Comparison of ENCODE assay signal across 7 cellular contexts in genomic region chr17:29180051-29180787, GRCh38. TPM values are rescaled to one million over a fixed set of nuclear protein-coding genes. Genes with fewer than 3 reads are reported as not detected.
DNase-seq lines count a peak whose midpoint lies in the region; ATAC-seq and TF ChIP-seq lines count a peak whose summit lies in the region.

TSS of gene MYO18A (minus strand) at chr17:29180398. CDS start at chr17:29166940, 13,458 bp downstream.

- H3K27me3 ChIP-seq in mammary epithelial cell (ENCODE audit: insufficient read depth, low read length) (no peaks in the 10 kb centered on the region), smooth muscle cell (ENCODE audit: low read depth) (no peaks in the 10 kb centered on the region)

- H2AFZ ChIP-seq in mammary epithelial cell (ENCODE audit: low read depth, low read length) (peak within 1 kb of the TSS; percentile 98), smooth muscle cell (ENCODE audit: low read depth) (peak within 1 kb of the TSS; percentile 95)

- DNase-seq in NCI-H2107 (lab: John Stamatoyannopoulos, UW) = peak; percentile 56
- DNase-seq in mammary epithelial cell = peak; percentile 78
- peak; percentile 92 for DNase-seq in iPS-NIHi7 (ENCODE audit: extremely low spot score)
- peak; percentile 61 for DNase-seq in smooth muscle cell (lab: John Stamatoyannopoulos, UW; ENCODE audit: unreplicated experiment)

- CTCF ChIA-PET in mammary epithelial cell (lab: Charles Lee; ENCODE audit: low non-redundant PET) = interaction anchor here (0.6 to 1.9 kb wide), 7 partner anchors 9 to 77 kb away, joined by 3 to 24 read pairs (median 6); no protein-coding TSS in a partner anchor

- ATAC-seq in GM18502 (IDR thresholded peaks at IDR 0.05; ENCODE audit: poor library complexity, unreplicated experiment) (peak; percentile 79), HG02885 (IDR thresholded peaks at IDR 0.05; ENCODE audit: poor library complexity, unreplicated experiment) (peak; percentile 80)

- in situ Hi-C loops in mammary epithelial cell (cut with MboI; ENCODE audit: low sequenced_read_pairs in 2 of 2) = no loop called here

- H3K4me1 ChIP-seq in mammary epithelial cell (ENCODE audit: insufficient read depth, low read length) = peaks cover 47% of the 10 kb centered on the region
- peaks cover 15% of the 10 kb centered on the region for H3K4me1 ChIP-seq in smooth muscle cell (ENCODE audit: low read depth)

- H3K4me2 ChIP-seq in mammary epithelial cell (ENCODE audit: insufficient read depth, low read depth, low read length) (peak within 1 kb of the TSS; percentile 99), smooth muscle cell (peak within 1 kb of the TSS; percentile 94)

- no peaks in the 10 kb centered on the region for H3F3A ChIP-seq in smooth muscle cell (ENCODE audit: low read depth)

- peaks cover 26% of the 10 kb centered on the region for H3K79me2 ChIP-seq in mammary epithelial cell (ENCODE audit: insufficient read depth, low read length)
- H3K79me2 ChIP-seq in smooth muscle cell (ENCODE audit: low read depth) = peaks cover 7% of the 10 kb centered on the region

- no peaks in the 10 kb centered on the region for H3K36me3 ChIP-seq in mammary epithelial cell (ENCODE audit: insufficient read depth, low read length)
- H3K36me3 ChIP-seq in smooth muscle cell (ENCODE audit: low read depth) = no peaks in the 10 kb centered on the region

- peak; percentile 70 for TF ChIP-seq CTCF in WI38 (IDR thresholded peaks at IDR 0.05; ENCODE audit: low read depth, low read length)
- peak; percentile 63 to 83 for TF ChIP-seq CTCF in mammary epithelial cell (conservative IDR thresholded peaks at IDR 0.05 in 1 of 2, IDR thresholded peaks at IDR 0.05 in 1 of 2; ENCODE audit: extremely low read depth in 1 of 2, insufficient read depth in 1 of 2, low read depth in 1 of 2, low read length in 2 of 2)
- peak; percentile 70 for TF ChIP-seq CTCF in smooth muscle cell (IDR thresholded peaks at IDR 0.05; ENCODE audit: borderline replicate concordance, insufficient read depth, poor library complexity, severe bottlenecking)

- intact Hi-C loops in mammary epithelial cell (cut with micrococcal nuclease) = loop anchor here (1.0 kb wide), 1 partner anchor 31 kb away; no protein-coding TSS in a partner anchor

- 1% methylated on average over 16 of the region's 75 CpGs for WGBS in mammary epithelial cell (ENCODE audit: low coverage, missing lambda C conversion rate)
- WGBS in smooth muscle cell (ENCODE audit: low lambda C conversion rate) = 4% methylated on average over 29 of the region's 75 CpGs

- dilution Hi-C loops in mammary epithelial cell (cut with HindIII; ENCODE audit: low sequenced_read_pairs) = no loop called here

- H3K9ac ChIP-seq in mammary epithelial cell (ENCODE audit: insufficient read depth, low read length) = peak within 1 kb of the TSS; percentile 78
- peak within 1 kb of the TSS; percentile 47 for H3K9ac ChIP-seq in smooth muscle cell (ENCODE audit: low read depth)

- peak within 1 kb of the TSS; percentile 68 for H3K4me3 ChIP-seq in WI38 (ENCODE audit: low read depth, low read length)
- H3K4me3 ChIP-seq in mammary epithelial cell (replicated peaks in 1 of 3; ENCODE audit: insufficient read depth in 1 of 3, low read depth in 2 of 3, low read length in 3 of 3) = peak within 1 kb of the TSS; percentile 39 to 66 (median 56)
- peak within 1 kb of the TSS; percentile 66 for H3K4me3 ChIP-seq in smooth muscle cell

- peak within 1 kb of the TSS; percentile 95 for H3K27ac ChIP-seq in mammary epithelial cell (ENCODE audit: insufficient read depth, low read depth, low read length)
- no peak within 1 kb of the TSS for H3K27ac ChIP-seq in smooth muscle cell (ENCODE audit: low read depth)

- BruUV-seq in mammary epithelial cell (replicated peaks; lab: Mats Ljungman, UMichigan) = no TSS peak

- no peaks in the 10 kb centered on the region for H3K9me3 ChIP-seq in mammary epithelial cell (replicated peaks; ENCODE audit: insufficient read depth, low read length)
- no peaks in the 10 kb centered on the region for H3K9me3 ChIP-seq in smooth muscle cell (replicated peaks; ENCODE audit: low read depth)

- H4K20me1 ChIP-seq in mammary epithelial cell (ENCODE audit: insufficient read depth, low read length) = no peaks in the 10 kb centered on the region
- peaks cover 11% of the 10 kb centered on the region for H4K20me1 ChIP-seq in smooth muscle cell (ENCODE audit: low read depth)

RNA-seq across cellular contexts. Expression of gene MYO18A, which starts in this region (rescaled TPM):
- total RNA-seq in mammary epithelial cell (100 to 1,000 TPM in 1 of 2 donors, 10 to 100 TPM in 1; 62.3 to 102 TPM), smooth muscle cell (16.0 and 18.0 TPM in 2 replicates)
- polyA plus RNA-seq in mammary epithelial cell (17.8 TPM), smooth muscle cell (21.2 and 22.1 TPM in 2 replicates)
- polyA minus RNA-seq in mammary epithelial cell = 131 TPM
